8 cellular contexts compared by ENCODE assay signal in genomic region chr19:35739275-35740107, GRCh38. TPM values are rescaled to one million over a fixed set of nuclear protein-coding genes. Genes with fewer than 3 reads are reported as not detected.
DNase-seq lines count a peak whose midpoint lies in the region; ATAC-seq and TF ChIP-seq lines count a peak whose summit lies in the region.

No MANE protein-coding gene starts in this region.

- H3K4me1 ChIP-seq in hepatocyte (ENCODE audit: insufficient read depth) (peaks cover 4% of the 10 kb centered on the region), skeletal muscle tissue (ENCODE audit: control insufficient read depth in 3 of 3, insufficient read depth in 3 of 3, low read length in 3 of 3) (peaks cover 14 to 39% (median 27%) of the 10 kb centered on the region in 3 donors)

- no peaks in the 10 kb centered on the region for H3K27me3 ChIP-seq in hepatocyte
- H3K27me3 ChIP-seq in skeletal muscle tissue (ENCODE audit: control insufficient read depth in 3 of 3, insufficient read depth in 3 of 3, low read length in 3 of 3): no peaks in the 10 kb centered on the region

- H4K20me1 ChIP-seq in hepatocyte (ENCODE audit: insufficient read depth, poor library complexity, severe bottlenecking): no peaks in the 10 kb centered on the region

- no peak overlapping the region for H2AFZ ChIP-seq in hepatocyte

- DNase-seq in DMS53 (lab: John Stamatoyannopoulos, UW) (peak; percentile 47), DMS53 treated with DMSO at 0.1 percent for 48 hours (lab: John Stamatoyannopoulos, UW; ENCODE audit: unreplicated experiment) (no peak), hepatocyte (ENCODE audit: low spot score) (no peak), NCI-H748 treated with DMSO at 0.1 percent for 48 hours (lab: John Stamatoyannopoulos, UW) (no peak)

- no peaks in the 10 kb centered on the region for H3K79me2 ChIP-seq in hepatocyte

- peak overlapping the region; percentile 30 to 87 (median 79) for H3K9ac ChIP-seq in skeletal muscle tissue (ENCODE audit: low read depth in 1 of 3, low read length in 3 of 3)

- H3K9me3 ChIP-seq in hepatocyte (ENCODE audit: low read depth) (no peaks in the 10 kb centered on the region), skeletal muscle tissue (ENCODE audit: control insufficient read depth in 3 of 3, low read length in 3 of 3) (no peaks in the 10 kb centered on the region)

- ATAC-seq in HG02840 (IDR thresholded peaks at IDR 0.05; ENCODE audit: low FRiP score, unreplicated experiment): no peak
- ATAC-seq in GM19395 (IDR thresholded peaks at IDR 0.05; ENCODE audit: unreplicated experiment): no peak

- WGBS in hepatocyte (ENCODE audit: low lambda C conversion rate, missing lambda C conversion rate): 85% methylated on average over 29 of the region's 29 CpGs

- H3K27ac ChIP-seq in VCaP: peak overlapping the region; percentile 85
- peak overlapping the region; percentile 50 for H3K27ac ChIP-seq in hepatocyte
- peak overlapping the region; percentile 87 for H3K27ac ChIP-seq in skeletal muscle tissue (ENCODE audit: low read depth, low read length)

- TF ChIP-seq CTCF in VCaP (conservative IDR thresholded peaks at IDR 0.05): no peak
- no peak for TF ChIP-seq CTCF in hepatocyte (IDR thresholded peaks at IDR 0.05; ENCODE audit: poor library complexity)

- H3K4me2 ChIP-seq in hepatocyte: peak overlapping the region; percentile 91

- no peaks in the 10 kb centered on the region for H3K9me2 ChIP-seq in hepatocyte (replicated peaks; ENCODE audit: insufficient read depth)

- H3K36me3 ChIP-seq in hepatocyte (replicated peaks; ENCODE audit: insufficient read depth, low read depth) (no peaks in the 10 kb centered on the region), skeletal muscle tissue (ENCODE audit: control insufficient read depth in 3 of 3, insufficient read depth in 3 of 3, low read length in 3 of 3) (peaks cover 45 to 55% (median 54%) of the 10 kb centered on the region in 3 donors)

- H3K4me3 ChIP-seq in hepatocyte (no peak overlapping the region), skeletal muscle tissue (ENCODE audit: low read length in 3 of 3) (peak overlapping the region; percentile 85 to 88 (median 86))

RNA-seq across cellular contexts. Expression of gene IGFLR1, which starts 2.8 kb away (rescaled TPM):
- total RNA-seq in hepatocyte (3.6 and 5.6 TPM in 2 replicates), skeletal muscle tissue (3.1 TPM)
- 4.5 and 4.6 TPM in 2 replicates for polyA plus RNA-seq in hepatocyte

RNA-seq across cellular contexts. Expression of gene U2AF1L4, which starts 5.7 kb away (rescaled TPM):
- total RNA-seq in hepatocyte (11.4 and 27.4 TPM in 2 replicates), skeletal muscle tissue (3.7 TPM)
- polyA plus RNA-seq in hepatocyte: 60.7 and 76.0 TPM in 2 replicates

RNA-seq across cellular contexts. Expression of gene PSENEN, which starts 6.0 kb away (rescaled TPM):
- total RNA-seq in hepatocyte: 24.8 and 39.1 TPM in 2 replicates
- polyA plus RNA-seq in hepatocyte: 106 and 127 TPM in 2 replicates
- 7.8 TPM for total RNA-seq in skeletal muscle tissue

RNA-seq across cellular contexts. Expression of gene LIN37, which starts 8.9 kb away (rescaled TPM):
- total RNA-seq in hepatocyte (7.9 and 12.0 TPM in 2 replicates), skeletal muscle tissue (3.1 TPM)
- 13.6 and 17.6 TPM in 2 replicates for polyA plus RNA-seq in hepatocyte

RNA-seq across cellular contexts. Expression of gene HSPB6, which starts 17.3 kb away (rescaled TPM):
- total RNA-seq in hepatocyte: 7.1 and 14.2 TPM in 2 replicates
- polyA plus RNA-seq in hepatocyte: 235 and 240 TPM in 2 replicates
- total RNA-seq in skeletal muscle tissue: 52.7 TPM
